1 cellular context compared by ENCODE assay signal in genomic region chr20:50663095-50663821, GRCh38.
TF ChIP-seq lines count a peak whose summit lies in the region.

No MANE protein-coding gene starts in this region.

TF ChIP-seq in WTC11, 78 proteins besides CTCF, POLR2A, EP300 and RAD21 (continued from another document):
- no peak for TF ChIP-seq ARID4B (CRISPR knock-in tag; IDR thresholded peaks at IDR 0.05; ENCODE audit: borderline replicate concordance)
- TF ChIP-seq ZNF219 (CRISPR knock-in tag; IDR thresholded peaks at IDR 0.05; ENCODE audit: borderline replicate concordance) = no peak
- no peak for TF ChIP-seq FOXP4 (CRISPR knock-in tag; IDR thresholded peaks at IDR 0.05)
- no peak for TF ChIP-seq NR3C1 (CRISPR knock-in tag; conservative IDR thresholded peaks at IDR 0.05; ENCODE audit: low read depth)
- no peak for TF ChIP-seq ZNF416 (CRISPR knock-in tag; IDR thresholded peaks at IDR 0.05)
- TF ChIP-seq MYBL2 (CRISPR knock-in tag; IDR thresholded peaks at IDR 0.05) = no peak
- TF ChIP-seq EMX1 (CRISPR knock-in tag; IDR thresholded peaks at IDR 0.05) = no peak
- no peak for TF ChIP-seq PRRX2 (CRISPR knock-in tag; IDR thresholded peaks at IDR 0.05)
- TF ChIP-seq ZSCAN18 (CRISPR knock-in tag; IDR thresholded peaks at IDR 0.05) = no peak
- no peak for TF ChIP-seq ZNF396 (CRISPR knock-in tag; IDR thresholded peaks at IDR 0.05; ENCODE audit: borderline replicate concordance)
- no peak for TF ChIP-seq ZMAT4 (CRISPR knock-in tag; IDR thresholded peaks at IDR 0.05)
- no peak for TF ChIP-seq ZNF317 (CRISPR knock-in tag; IDR thresholded peaks at IDR 0.05; ENCODE audit: borderline replicate concordance, low read depth)
- TF ChIP-seq E2F5 (CRISPR knock-in tag; IDR thresholded peaks at IDR 0.05) = no peak
- no peak for TF ChIP-seq CREM (CRISPR knock-in tag; IDR thresholded peaks at IDR 0.05)
- no peak for TF ChIP-seq ZNF423 (CRISPR knock-in tag; IDR thresholded peaks at IDR 0.05)
- TF ChIP-seq AR (CRISPR knock-in tag; IDR thresholded peaks at IDR 0.05) = no peak
